In genomic region chr1:62905872-62906271, GRCh38 we compare ENCODE assay signal across 18 cellular contexts.
"Had no signal": no experiment of that assay in that cellular context is flagged by ENCODE, and none has a peak within 500 bp of the region (broad histone marks: within the 10 kb centered on the region; RNA-seq: fewer than 3 reads in every experiment).

No MANE protein-coding gene starts in this region.

- H3K4me3 Mint-ChIP-seq: activated CD4-positive, alpha-beta memory T cell treated with anti-CD3 and anti-CD28 coated beads for 36 hours; activated CD4-positive, alpha-beta T cell treated with anti-CD3 and anti-CD28 coated beads, Interleukin-2, amount 10 ng/mL, durations not matched to agents 7 days and 5 days; activated naive CD4-positive, alpha-beta T cell treated with anti-CD3 and anti-CD28 coated beads for 36 hours; activated naive CD8-positive, alpha-beta T cell; activated T-helper 17 cell treated with anti-CD3 and anti-CD28 coated beads, Interleukin-2, amount 50 U/mL, for 72 hours; brain; central memory CD8-positive, alpha-beta T cell; T-helper 17 cell had no signal

- DNase-seq: activated CD4-positive, alpha-beta memory T cell treated with anti-CD3 and anti-CD28 coated beads for 36 hours; activated CD4-positive, alpha-beta T cell treated with anti-CD3 and anti-CD28 coated beads, Interleukin-2, amount 10 ng/mL, durations not matched to agents 7 days and 5 days; activated CD4-positive, CD25-positive, alpha-beta regulatory T cell; activated CD8-positive, alpha-beta memory T cell treated with anti-CD3 and anti-CD28 coated beads for 24 hours; activated gamma-delta T cell; activated naive CD4-positive, alpha-beta T cell treated with anti-CD3 and anti-CD28 coated beads for 36 hours; activated T-cell treated with anti-CD3 and anti-CD28 coated beads, Interleukin-2, amount 50 U/mL, for 48 hours; MG63; MV-4-11; NCI-H1436 treated with DMSO at 0.1 percent for 48 hours; NCI-H524 treated with DMSO at 0.1 percent for 48 hours; PC-9; T-helper 17 cell; T-helper 9 cell had no signal

- H3K27ac ChIP-seq: PC-9 had no signal

- H3K36me3 ChIP-seq: MG63 had no signal

- H3K27me3 Mint-ChIP-seq: activated naive CD8-positive, alpha-beta T cell; activated T-helper 17 cell treated with anti-CD3 and anti-CD28 coated beads, Interleukin-2, amount 50 U/mL, for 72 hours; brain; central memory CD8-positive, alpha-beta T cell had no signal

- H3K9me3 ChIP-seq: MG63 had no signal

- H3K27me3 ChIP-seq: MG63 had no signal

- H3K9me3 Mint-ChIP-seq: activated CD4-positive, alpha-beta memory T cell treated with anti-CD3 and anti-CD28 coated beads for 36 hours; activated CD4-positive, alpha-beta T cell treated with anti-CD3 and anti-CD28 coated beads, Interleukin-2, amount 10 ng/mL, durations not matched to agents 7 days and 5 days; activated naive CD4-positive, alpha-beta T cell treated with anti-CD3 and anti-CD28 coated beads for 36 hours; activated T-helper 17 cell treated with anti-CD3 and anti-CD28 coated beads, Interleukin-2, amount 50 U/mL, for 72 hours; brain; central memory CD8-positive, alpha-beta T cell had no signal

- H3K4me1 Mint-ChIP-seq: central memory CD8-positive, alpha-beta T cell had no signal

- ATAC-seq: activated T-helper 17 cell treated with anti-CD3 and anti-CD28 coated beads, Interleukin-2, amount 50 U/mL, for 72 hours; T-helper 17 cell had no signal

- H3K4me2 ChIP-seq: PC-9 had no signal

- H3K27ac Mint-ChIP-seq: activated CD4-positive, alpha-beta memory T cell treated with anti-CD3 and anti-CD28 coated beads for 36 hours; activated CD4-positive, alpha-beta T cell treated with anti-CD3 and anti-CD28 coated beads, Interleukin-2, amount 10 ng/mL, durations not matched to agents 7 days and 5 days; activated naive CD4-positive, alpha-beta T cell treated with anti-CD3 and anti-CD28 coated beads for 36 hours; activated naive CD8-positive, alpha-beta T cell; activated T-helper 17 cell treated with anti-CD3 and anti-CD28 coated beads, Interleukin-2, amount 50 U/mL, for 72 hours; T-helper 17 cell had no signal

- H3K36me3 Mint-ChIP-seq: activated CD4-positive, alpha-beta memory T cell treated with anti-CD3 and anti-CD28 coated beads for 36 hours; activated naive CD8-positive, alpha-beta T cell; brain had no signal

- H2AFZ ChIP-seq: PC-9 had no signal

- H3K4me3 ChIP-seq: MG63, PC-9 had no signal
